In the genomic region with DNA sequence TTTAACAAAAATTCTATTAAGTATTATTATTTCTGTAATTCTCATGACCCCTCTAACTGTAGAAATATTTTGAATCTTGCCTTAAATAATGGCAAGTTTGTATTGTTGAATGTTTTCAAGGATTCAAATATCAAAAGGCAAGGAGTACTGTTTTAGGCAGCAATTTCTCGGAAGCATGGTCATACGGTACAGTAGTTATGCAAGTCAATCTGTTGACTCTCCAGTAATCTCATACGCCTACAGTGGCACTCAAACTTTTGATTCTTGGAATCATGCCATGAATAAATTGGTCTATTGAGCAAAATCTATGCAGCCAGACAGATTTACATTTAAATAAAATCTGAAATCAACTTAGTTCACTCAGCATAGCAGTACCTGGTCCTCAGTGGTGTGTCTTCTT, we compare ENCODE assay signal across 25 cellular contexts.
"Had no signal": no experiment of that assay in that cellular context is flagged by ENCODE, and none has a peak within 500 bp of the region (broad histone marks: within the 10 kb centered on the region; RNA-seq: fewer than 3 reads in every experiment).

No MANE protein-coding gene starts in this region.

- H3K9ac ChIP-seq: neural progenitor cell, parathyroid adenoma had no signal

- H2AFZ ChIP-seq: neural progenitor cell, parathyroid adenoma had no signal

- H3K79me2 ChIP-seq: parathyroid adenoma had no signal

- ATAC-seq: psoas muscle; right cardiac atrium; stimulated activated effector memory CD8-positive, alpha-beta T cell treated with anti-CD3 and anti-CD28 coated beads, Interleukin-12 subunit alpha, Interleukin-12 subunit beta, amount 100 ng/mL, for 72 hours; stimulated activated naive B cell treated with anti-CD40 and anti-IgM and Interleukin-4, amounts not matched to agents 10 μg/mL and 1 μg/mL and 100 μg/mL, for 72 hours had no signal

- H3K4me3 ChIP-seq: neural progenitor cell, ovary, psoas muscle, right lobe of liver, sigmoid colon, stomach, thoracic aorta, thyroid gland, tibial nerve, upper lobe of left lung, vagina had no signal

- H3K36me3 ChIP-seq: neural progenitor cell, ovary, right lobe of liver, sigmoid colon, stomach, thoracic aorta, thyroid gland, tibial nerve, upper lobe of left lung, vagina had no signal

- H3K27ac ChIP-seq: neural progenitor cell, ovary, parathyroid adenoma, psoas muscle, right lobe of liver, sigmoid colon, stomach, thoracic aorta, thyroid gland, tibial nerve, upper lobe of left lung, vagina had no signal

- H3K9me3 ChIP-seq: ovary, psoas muscle, right lobe of liver, sigmoid colon, stomach, thoracic aorta, thyroid gland, tibial nerve, upper lobe of left lung, vagina had no signal

- DNase-seq: occipital lobe; ovary; posterior cingulate gyrus; psoas muscle; right cardiac atrium; right lobe of liver; sigmoid colon; small intestine; stimulated activated CD4-positive, alpha-beta T cell treated with anti-CD3 and anti-CD28 coated beads, Interleukin-15, amount 100 ng/mL, for 24 hours; stimulated activated CD4-positive, alpha-beta T cell treated with anti-CD3 and anti-CD28 coated beads, Interleukin-2, amount 100 ng/mL, for 24 hours; stimulated activated CD4-positive, alpha-beta T cell treated with anti-CD3 and anti-CD28 coated beads, Interleukin-2, amount 100 ng/mL, for 48 hours; stimulated activated CD4-positive, alpha-beta T cell treated with anti-CD3 and anti-CD28 coated beads, Interleukin-4, amount 100 ng/mL, for 24 hours; stimulated activated naive B cell treated with anti-CD40 and anti-IgM and Interleukin-4, amounts not matched to agents 10 μg/mL and 1 μg/mL and 100 μg/mL, for 72 hours; stimulated activated naive CD4-positive, alpha-beta T cell treated with Interleukin-2 at 50 U/mL for 16 hours; stomach; thyroid gland; trophoblast cell; upper lobe of left lung had no signal

- H3K4me1 ChIP-seq: neural progenitor cell, parathyroid adenoma, psoas muscle, right lobe of liver, sigmoid colon, stomach, thyroid gland, tibial nerve, upper lobe of left lung, vagina had no signal

- H3K4me2 ChIP-seq: neural progenitor cell had no signal

- FAIRE-seq: small intestine, urothelium cell line had no signal

- H3K27me3 ChIP-seq: neural progenitor cell, ovary, right lobe of liver, sigmoid colon, stomach, thyroid gland, upper lobe of left lung, vagina had no signal
